Comparison of ENCODE assay signal across 13 cellular contexts in the genomic region with DNA sequence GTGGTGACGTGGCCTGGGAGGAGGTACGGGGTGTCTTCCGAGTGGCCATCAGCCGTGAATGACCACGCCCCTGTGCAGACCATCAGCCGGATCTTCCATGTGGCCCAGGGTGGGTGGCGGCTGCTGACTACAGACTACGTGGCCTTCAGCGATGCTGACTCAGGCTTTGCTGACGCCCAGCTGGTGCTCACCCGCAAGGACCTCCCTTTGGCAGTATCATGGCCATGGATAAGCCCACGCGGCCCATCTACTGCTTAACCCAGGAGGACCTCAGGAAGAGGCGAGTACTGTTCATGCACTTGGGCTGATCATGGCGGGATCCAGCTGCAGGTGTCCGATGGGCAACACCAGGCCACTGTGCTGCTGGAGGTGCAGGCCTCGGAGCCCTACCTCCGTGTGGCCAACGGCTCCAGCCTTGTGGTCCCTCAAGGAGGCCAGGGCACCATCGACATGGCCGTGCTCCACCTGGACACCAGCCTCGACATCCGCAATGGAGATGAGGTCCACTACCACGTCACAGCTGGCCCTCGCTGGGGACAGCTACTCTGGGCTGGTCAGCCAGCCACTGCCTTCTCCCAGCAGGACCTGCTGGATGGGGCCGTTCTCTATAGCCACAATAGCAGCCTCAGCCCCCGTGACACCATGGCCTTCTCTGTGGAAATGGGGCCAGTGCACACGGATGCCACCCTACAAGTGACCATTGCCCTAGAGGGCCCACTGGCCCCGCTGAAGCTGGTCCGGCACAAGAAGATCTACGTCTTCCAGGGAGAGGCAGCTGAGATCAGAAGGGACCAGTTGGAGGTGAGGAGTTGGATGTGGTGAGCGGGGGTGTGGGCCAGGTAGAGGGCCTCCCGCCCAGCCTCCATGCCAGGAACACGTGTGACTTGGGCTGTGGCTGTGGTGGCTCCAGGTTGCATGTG.
"Had no signal": no experiment of that assay in that cellular context is flagged by ENCODE, and none has a peak within 500 bp of the region (broad histone marks: within the 10 kb centered on the region; RNA-seq: fewer than 3 reads in every experiment).

No MANE protein-coding gene starts in this region.

- FAIRE-seq: colon, endometrium, TTC549 had no signal

- H3K27ac ChIP-seq: thoracic aorta, uterus had no signal

- DNase-seq: activated CD4-positive, alpha-beta T cell treated with anti-CD3 and anti-CD28 coated beads for 48 hours; activated naive CD4-positive, alpha-beta T cell; hippocampal formation; SW 1271 had no signal

- H3K27me3 ChIP-seq: uterus had no signal

- H3K4me3 Mint-ChIP-seq: activated T-helper 1 cell treated with anti-CD3 and anti-CD28 coated beads, Interleukin-12 subunit alpha, Interleukin-12 subunit beta, Interleukin-2, Interleukin-4 antibody, amounts not matched to agents 30 ng/mL and 10 ng/mL and 1 ng/mL, durations not matched to agents 14 hours and 24 hours and 36 hours; stimulated activated effector memory CD8-positive, alpha-beta T cell treated with anti-CD3 and anti-CD28 coated beads, Interleukin-12 subunit alpha, Interleukin-12 subunit beta, amount 100 ng/mL, for 72 hours; WTC11 had no signal

- H3K36me3 ChIP-seq: thoracic aorta, uterus had no signal

- H3K9me3 Mint-ChIP-seq: activated T-helper 1 cell treated with anti-CD3 and anti-CD28 coated beads, Interleukin-12 subunit alpha, Interleukin-12 subunit beta, Interleukin-2, Interleukin-4 antibody, amounts not matched to agents 30 ng/mL and 10 ng/mL and 1 ng/mL, durations not matched to agents 14 hours and 24 hours and 36 hours; stimulated activated effector memory CD8-positive, alpha-beta T cell treated with anti-CD3 and anti-CD28 coated beads, Interleukin-12 subunit alpha, Interleukin-12 subunit beta, amount 100 ng/mL, for 72 hours; WTC11 had no signal

- H3K4me1 Mint-ChIP-seq: stimulated activated effector memory CD8-positive, alpha-beta T cell treated with anti-CD3 and anti-CD28 coated beads, Interleukin-12 subunit alpha, Interleukin-12 subunit beta, amount 100 ng/mL, for 72 hours; WTC11 had no signal

- ATAC-seq: esophagus mucosa; stimulated activated effector memory CD8-positive, alpha-beta T cell treated with anti-CD3 and anti-CD28 coated beads, Interleukin-12 subunit alpha, Interleukin-12 subunit beta, amount 100 ng/mL, for 72 hours had no signal

- H3K9me3 ChIP-seq: thoracic aorta, uterus had no signal

- H3K27ac Mint-ChIP-seq: activated T-helper 1 cell treated with anti-CD3 and anti-CD28 coated beads, Interleukin-12 subunit alpha, Interleukin-12 subunit beta, Interleukin-2, Interleukin-4 antibody, amounts not matched to agents 30 ng/mL and 10 ng/mL and 1 ng/mL, durations not matched to agents 14 hours and 24 hours and 36 hours; stimulated activated effector memory CD8-positive, alpha-beta T cell treated with anti-CD3 and anti-CD28 coated beads, Interleukin-12 subunit alpha, Interleukin-12 subunit beta, amount 100 ng/mL, for 72 hours; WTC11 had no signal

- H3K4me3 ChIP-seq: thoracic aorta, uterus had no signal

- H3K36me3 Mint-ChIP-seq: stimulated activated effector memory CD8-positive, alpha-beta T cell treated with anti-CD3 and anti-CD28 coated beads, Interleukin-12 subunit alpha, Interleukin-12 subunit beta, amount 100 ng/mL, for 72 hours; WTC11 had no signal

- H3K4me1 ChIP-seq: uterus had no signal
